34 cellular contexts compared by ENCODE assay signal in the genomic region with DNA sequence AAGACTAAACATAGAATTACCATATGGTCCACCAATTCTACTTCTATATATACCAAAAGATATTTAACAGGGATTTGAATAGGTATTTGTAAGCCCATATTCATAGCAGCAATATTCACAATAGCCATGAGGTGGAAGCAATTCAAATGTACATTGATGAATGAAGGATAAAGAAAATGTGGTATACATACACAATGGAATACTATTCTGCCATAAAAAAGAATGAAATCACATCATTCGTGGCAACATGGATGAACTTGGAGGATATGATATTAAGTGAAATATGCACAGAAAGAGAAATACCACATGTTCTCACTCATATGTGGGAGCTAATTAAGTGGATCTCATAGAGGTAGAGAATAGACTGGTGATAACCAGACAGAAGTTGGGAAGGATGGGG. TPM values are rescaled to one million over a fixed set of nuclear protein-coding genes. Genes with fewer than 3 reads are reported as not detected.
"Had no signal": no experiment of that assay in that cellular context is flagged by ENCODE, and none has a peak within 500 bp of the region (broad histone marks: within the 10 kb centered on the region; RNA-seq: fewer than 3 reads in every experiment).

No MANE protein-coding gene starts in this region.

- H3K4me1 ChIP-seq: ascending aorta, body of pancreas, breast epithelium had no signal

- FAIRE-seq: colon, TTC549 had no signal

- H3K4me3 ChIP-seq: ascending aorta, body of pancreas, breast epithelium had no signal

- H3K9me3 ChIP-seq: body of pancreas, breast epithelium had no signal

- H3K27me3 ChIP-seq: ascending aorta, body of pancreas, brain microvascular endothelial cell, breast epithelium had no signal

- ATAC-seq: activated CD8-positive, alpha-beta T cell treated with anti-CD3 and anti-CD28 coated beads for 36 hours; activated naive CD8-positive, alpha-beta T cell treated with anti-CD3 and anti-CD28 coated beads, Interleukin-2, amount 50 U/mL, for 24 hours; activated T-cell treated with anti-CD3 and anti-CD28 coated beads, Interleukin-2, amount 50 U/mL, for 4 hours; activated T-cell treated with anti-CD3 and anti-CD28 coated beads, Interleukin-2, amount 50 U/mL, for 72 hours; activated T-helper 17 cell treated with anti-CD3 and anti-CD28 coated beads, Interleukin-2, amount 50 U/mL, for 72 hours; body of pancreas had no signal

- DNase-seq: activated B cell treated with CpG ODN at 0.5 μM for 24 hours; activated CD4-positive, alpha-beta memory T cell treated with anti-CD3 and anti-CD28 coated beads for 36 hours; activated CD4-positive, alpha-beta T cell treated with anti-CD3 and anti-CD28 coated beads for 4 hours; activated CD4-positive, alpha-beta T cell treated with anti-CD3 and anti-CD28 coated beads, Interleukin-2, amount 10 ng/mL, durations not matched to agents 24 days and 14 days; activated CD4-positive, alpha-beta T cell treated with anti-CD3 and anti-CD28 coated beads, Interleukin-2, amount 50 U/mL, for 1 hour; activated CD4-positive, alpha-beta T cell treated with anti-CD3 and anti-CD28 coated beads, Interleukin-2, amount 50 U/mL, for 4 hours; activated CD4-positive, CD25-positive, alpha-beta regulatory T cell treated with anti-CD3 and anti-CD28 coated beads, Interleukin-2, amount 50 U/mL, for 72 hours; activated CD8-positive, alpha-beta memory T cell treated with anti-CD3 and anti-CD28 coated beads, Interleukin-2, amount 50 U/mL, for 4 hours; activated CD8-positive, alpha-beta T cell treated with anti-CD3 and anti-CD28 coated beads for 36 hours; activated effector memory CD4-positive, alpha-beta T cell treated with anti-CD3 and anti-CD28 coated beads, Interleukin-2, amount 50 U/mL, for 16 hours; activated gamma-delta T cell treated with Interleukin-2 at 50 U/mL for 16 hours; activated naive CD4-positive, alpha-beta T cell; activated naive CD4-positive, alpha-beta T cell treated with anti-CD3 and anti-CD28 coated beads for 36 hours; activated naive CD8-positive, alpha-beta T cell treated with anti-CD3 and anti-CD28 coated beads, Interleukin-2, amount 10 ng/mL, durations not matched to agents 7 days and 5 days; activated naive CD8-positive, alpha-beta T cell treated with anti-CD3 and anti-CD28 coated beads, Interleukin-2, amount 50 U/mL, for 24 hours; activated T-cell treated with anti-CD3 and anti-CD28 coated beads for 4 hours; activated T-cell treated with anti-CD3 and anti-CD28 coated beads, Interleukin-2, amount 50 U/mL, for 1 hour; activated T-cell treated with anti-CD3 and anti-CD28 coated beads, Interleukin-2, amount 50 U/mL, for 4 hours; activated T-cell treated with anti-CD3 and anti-CD28 coated beads, Interleukin-2, amount 50 U/mL, for 72 hours; amygdala; anterior cingulate cortex; body of pancreas; brain microvascular endothelial cell; central memory CD4-positive, alpha-beta T cell; T-helper 2 cell; T-helper 9 cell had no signal

- H3K36me3 ChIP-seq: ascending aorta, brain microvascular endothelial cell, breast epithelium had no signal

- H3K27ac ChIP-seq: ascending aorta, body of pancreas, brain microvascular endothelial cell, breast epithelium, VCaP had no signal

RNA-seq across cellular contexts. Expression of gene GPR22, which starts 34.1 kb away (rescaled TPM):
- total RNA-seq: activated B cell treated with CpG ODN at 0.5 μM for 24 hours; activated CD4-positive, alpha-beta memory T cell treated with anti-CD3 and anti-CD28 coated beads for 36 hours; activated CD4-positive, alpha-beta T cell treated with anti-CD3 and anti-CD28 coated beads, Interleukin-2, amount 10 ng/mL, durations not matched to agents 24 days and 14 days; activated CD8-positive, alpha-beta memory T cell treated with anti-CD3 and anti-CD28 coated beads for 36 hours; activated CD8-positive, alpha-beta T cell treated with anti-CD3 and anti-CD28 coated beads for 36 hours; activated naive CD4-positive, alpha-beta T cell treated with anti-CD3 and anti-CD28 coated beads for 36 hours; activated naive CD8-positive, alpha-beta T cell treated with anti-CD3 and anti-CD28 coated beads, Interleukin-2, amount 10 ng/mL, durations not matched to agents 7 days and 5 days; activated T-cell treated with anti-CD3 and anti-CD28 coated beads, Interleukin-2, amount 50 U/mL, for 4 hours; activated T-cell treated with anti-CD3 and anti-CD28 coated beads, Interleukin-2, amount 50 U/mL, for 72 hours; activated T-helper 1 cell treated with anti-CD3 and anti-CD28 coated beads, Interleukin-12 subunit alpha, Interleukin-12 subunit beta, Interleukin-2, Interleukin-4 antibody, amounts not matched to agents 30 ng/mL and 10 ng/mL and 1 ng/mL, durations not matched to agents 14 hours and 24 hours and 36 hours; activated T-helper 17 cell treated with anti-CD3 and anti-CD28 coated beads, Interleukin-2, amount 50 U/mL, for 72 hours; ascending aorta; body of pancreas; breast epithelium had no signal
